31 cellular contexts compared by ENCODE assay signal in the genomic region with DNA sequence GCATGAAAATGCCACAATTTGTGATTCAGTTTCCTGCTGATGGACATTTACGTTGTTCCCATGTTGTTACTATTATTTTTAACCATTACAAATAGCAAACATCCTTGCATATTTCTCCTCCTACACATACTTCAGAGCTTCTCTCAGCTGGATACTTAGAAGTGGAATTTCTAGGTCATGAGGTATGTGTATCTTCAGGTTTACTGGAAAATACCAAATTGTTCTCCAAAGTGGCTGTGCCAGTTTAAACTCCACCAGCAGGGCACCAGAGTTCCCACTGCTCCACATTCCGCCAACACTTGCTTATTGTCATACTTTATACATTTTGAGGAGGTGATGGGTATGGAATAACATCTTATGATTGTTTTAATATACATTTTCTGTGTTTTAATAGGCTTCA. TPM values are rescaled to one million over a fixed set of nuclear protein-coding genes. Genes with fewer than 3 reads are reported as not detected.
"Had no signal": no experiment of that assay in that cellular context is flagged by ENCODE, and none has a peak within 500 bp of the region (broad histone marks: within the 10 kb centered on the region; RNA-seq: fewer than 3 reads in every experiment).

No MANE protein-coding gene starts in this region.

- H3K27ac Mint-ChIP-seq: activated CD8-positive, alpha-beta T cell treated with anti-CD3 and anti-CD28 coated beads, Interleukin-2, amount 10 ng/mL, durations not matched to agents 7 days and 5 days; activated naive CD4-positive, alpha-beta T cell treated with anti-CD3 and anti-CD28 coated beads, Interleukin-2, amount 50 U/mL, for 24 hours; activated T-cell treated with anti-CD3 and anti-CD28 coated beads, Interleukin-2, amount 50 U/mL, for 24 hours; activated T-helper 1 cell treated with anti-CD3 and anti-CD28 coated beads, Interleukin-12 subunit alpha, Interleukin-12 subunit beta, Interleukin-2, Interleukin-4 antibody, amounts not matched to agents 30 ng/mL and 10 ng/mL and 1 ng/mL, durations not matched to agents 14 hours and 24 hours and 36 hours; T-helper 1 cell treated with Interleukin-12 subunit alpha and Interleukin-12 subunit beta and Interleukin-4 antibody, amounts not matched to agents 30 μg/mL and 1 μg/mL, for 36 hours; WTC11 had no signal

- H3K4me1 ChIP-seq: body of pancreas, SJSA1 had no signal

- H3K4me1 Mint-ChIP-seq: activated naive CD4-positive, alpha-beta T cell treated with anti-CD3 and anti-CD28 coated beads, Interleukin-2, amount 50 U/mL, for 24 hours; WTC11 had no signal

- H3K36me3 Mint-ChIP-seq: activated naive CD4-positive, alpha-beta T cell treated with anti-CD3 and anti-CD28 coated beads, Interleukin-2, amount 50 U/mL, for 24 hours had no signal

- H3K36me3 ChIP-seq: cardiac muscle cell, MG63, SJSA1 had no signal

- DNase-seq: activated CD4-positive, alpha-beta T cell treated with anti-CD3 and anti-CD28 coated beads for 48 hours; activated CD4-positive, alpha-beta T cell treated with anti-CD3 and anti-CD28 coated beads, Interleukin-2, amount 50 U/mL, for 4 hours; activated CD4-positive, CD25-positive, alpha-beta regulatory T cell treated with anti-CD3 and anti-CD28 coated beads, Interleukin-2, amount 50 U/mL, for 72 hours; activated CD8-positive, alpha-beta T cell treated with anti-CD3 and anti-CD28 coated beads, Interleukin-2, amount 10 ng/mL, durations not matched to agents 7 days and 5 days; activated effector memory CD4-positive, alpha-beta T cell treated with Interleukin-2 at 50 U/mL for 16 hours; activated naive CD4-positive, alpha-beta T cell; activated T-cell treated with anti-CD3 and anti-CD28 coated beads, Interleukin-2, amount 50 U/mL, for 24 hours; aorta; body of pancreas; MG63; MV-4-11; NCI-H1092 treated with DMSO at 0.1 percent for 48 hours; NCI-H1417 treated with DMSO at 0.1 percent for 48 hours; NCI-H1694; NCI-H2029; NCI-H2107; NCI-H2171 treated with DMSO at 0.1 percent for 48 hours; NCI-H345; NCI-H510A treated with DMSO at 0.1 percent for 48 hours; NK-92 treated with Interleukin-12 subunit alpha and Interleukin-12 subunit beta, amount 100 ng/mL, for 24 hours; OCI-M1; SHP77; SW 1271; T-helper 9 cell had no signal

- H3K27ac ChIP-seq: body of pancreas, cardiac muscle cell, SJSA1 had no signal

- H3K4me3 ChIP-seq: body of pancreas, cardiac muscle cell, MG63, SJSA1 had no signal

- ATAC-seq: activated CD8-positive, alpha-beta T cell treated with anti-CD3 and anti-CD28 coated beads, Interleukin-2, amount 10 ng/mL, durations not matched to agents 7 days and 5 days; body of pancreas; SK-N-SH treated with all-trans-retinoic acid at 6 μM for 48 hours; WTC11 had no signal

- H3K4me3 Mint-ChIP-seq: activated CD8-positive, alpha-beta T cell treated with anti-CD3 and anti-CD28 coated beads, Interleukin-2, amount 10 ng/mL, durations not matched to agents 7 days and 5 days; activated naive CD4-positive, alpha-beta T cell treated with anti-CD3 and anti-CD28 coated beads, Interleukin-2, amount 50 U/mL, for 24 hours; activated T-cell treated with anti-CD3 and anti-CD28 coated beads, Interleukin-2, amount 50 U/mL, for 24 hours; activated T-helper 1 cell treated with anti-CD3 and anti-CD28 coated beads, Interleukin-12 subunit alpha, Interleukin-12 subunit beta, Interleukin-2, Interleukin-4 antibody, amounts not matched to agents 30 ng/mL and 10 ng/mL and 1 ng/mL, durations not matched to agents 14 hours and 24 hours and 36 hours; T-helper 1 cell treated with Interleukin-12 subunit alpha and Interleukin-12 subunit beta and Interleukin-4 antibody, amounts not matched to agents 30 μg/mL and 1 μg/mL, for 36 hours; WTC11 had no signal

- H3K27me3 ChIP-seq: body of pancreas, cardiac muscle cell, SJSA1 had no signal

- H3K9me3 ChIP-seq: body of pancreas, SJSA1 had no signal

RNA-seq across cellular contexts. Expression of a gene that starts 45.7 kb away (rescaled TPM):
- total RNA-seq: activated CD8-positive, alpha-beta T cell treated with anti-CD3 and anti-CD28 coated beads, Interleukin-2, amount 10 ng/mL, durations not matched to agents 7 days and 5 days; activated T-helper 1 cell treated with anti-CD3 and anti-CD28 coated beads, Interleukin-12 subunit alpha, Interleukin-12 subunit beta, Interleukin-2, Interleukin-4 antibody, amounts not matched to agents 30 ng/mL and 10 ng/mL and 1 ng/mL, durations not matched to agents 14 hours and 24 hours and 36 hours; aorta; body of pancreas; cardiac muscle cell; SJSA1; WTC11 had no signal
- polyA plus RNA-seq: aorta, cardiac muscle cell had no signal

RNA-seq across cellular contexts. Expression of a gene that starts 49.2 kb away (rescaled TPM):
- total RNA-seq: activated CD8-positive, alpha-beta T cell treated with anti-CD3 and anti-CD28 coated beads, Interleukin-2, amount 10 ng/mL, durations not matched to agents 7 days and 5 days; activated T-helper 1 cell treated with anti-CD3 and anti-CD28 coated beads, Interleukin-12 subunit alpha, Interleukin-12 subunit beta, Interleukin-2, Interleukin-4 antibody, amounts not matched to agents 30 ng/mL and 10 ng/mL and 1 ng/mL, durations not matched to agents 14 hours and 24 hours and 36 hours; aorta; body of pancreas; cardiac muscle cell; SJSA1; WTC11 had no signal
- polyA plus RNA-seq: aorta, cardiac muscle cell had no signal
